29 cellular contexts compared by ENCODE assay signal in genomic region chr4:98903963-98904362, GRCh38.
"Had no signal": no experiment of that assay in that cellular context is flagged by ENCODE, and none has a peak within 500 bp of the region (broad histone marks: within the 10 kb centered on the region; RNA-seq: fewer than 3 reads in every experiment).

No MANE protein-coding gene starts in this region.

- H3K4me3 Mint-ChIP-seq: activated CD8-positive, alpha-beta T cell treated with anti-CD3 and anti-CD28 coated beads for 36 hours; activated naive CD8-positive, alpha-beta T cell treated with anti-CD3 and anti-CD28 coated beads, Interleukin-2, amount 10 ng/mL, durations not matched to agents 7 days and 5 days; brain; nephron; stimulated activated effector memory CD8-positive, alpha-beta T cell treated with anti-CD3 and anti-CD28 coated beads, Interleukin-12 subunit alpha, Interleukin-12 subunit beta, amount 100 ng/mL, for 72 hours; T-helper 17 cell had no signal

- H3K4me1 ChIP-seq: prostate gland had no signal

- H3K9me3 ChIP-seq: ascending aorta, colonic mucosa, gastroesophageal sphincter, neutrophil, prostate gland, sigmoid colon, stomach, thyroid gland, upper lobe of right lung had no signal

- DNase-seq: activated CD4-positive, alpha-beta T cell treated with anti-CD3 and anti-CD28 coated beads for 1 hour; activated CD4-positive, alpha-beta T cell treated with anti-CD3 and anti-CD28 coated beads, Interleukin-2, amount 50 U/mL, for 1 hour; activated CD8-positive, alpha-beta T cell treated with anti-CD3 and anti-CD28 coated beads for 36 hours; activated naive CD8-positive, alpha-beta T cell treated with anti-CD3 and anti-CD28 coated beads, Interleukin-2, amount 10 ng/mL, durations not matched to agents 7 days and 5 days; activated T-cell treated with anti-CD3 and anti-CD28 coated beads, Interleukin-2, amount 50 U/mL, for 48 hours; cerebellar nuclear complex; colonic mucosa; effector memory CD4-positive, alpha-beta T cell; erythroblast; left cardiac atrium; retina; sigmoid colon; small intestine; stimulated activated CD4-positive, alpha-beta T cell treated with anti-CD3 and anti-CD28 coated beads, Interleukin-4, amount 100 ng/mL, for 24 hours; stomach; T-helper 17 cell; T1000; thyroid gland; upper lobe of right lung had no signal

- H3K27me3 ChIP-seq: ascending aorta, cardiac muscle cell, colonic mucosa, gastroesophageal sphincter, hepatocyte, neutrophil, sigmoid colon, stomach, thyroid gland, upper lobe of right lung had no signal

- H3K4me2 ChIP-seq: hepatocyte had no signal

- H3K9me3 Mint-ChIP-seq: activated CD8-positive, alpha-beta T cell treated with anti-CD3 and anti-CD28 coated beads for 36 hours; activated T-helper 2 cell treated with anti-CD3 and anti-CD28 coated beads, Interferon-gamma antibody, Interleukin-2, Interleukin-4, amounts not matched to agents 10 μg/mL and 5 μg/mL and 100 μg/mL, durations not matched to agents 14 hours and 24 hours and 36 hours; nephron; stimulated activated effector memory CD8-positive, alpha-beta T cell treated with anti-CD3 and anti-CD28 coated beads, Interleukin-12 subunit alpha, Interleukin-12 subunit beta, amount 100 ng/mL, for 72 hours had no signal

- H2AFZ ChIP-seq: hepatocyte had no signal

- H3K36me3 ChIP-seq: prostate gland, thyroid gland had no signal

- H3K27ac ChIP-seq: ascending aorta, cardiac muscle cell, colonic mucosa, gastroesophageal sphincter, hepatocyte, neutrophil, prostate gland, sigmoid colon, stomach, thyroid gland, upper lobe of right lung had no signal

- H3K4me3 ChIP-seq: ascending aorta, cardiac muscle cell, colonic mucosa, gastroesophageal sphincter, hepatocyte, prostate gland, sigmoid colon, stomach, thyroid gland, upper lobe of right lung had no signal

- ATAC-seq: activated CD8-positive, alpha-beta T cell treated with anti-CD3 and anti-CD28 coated beads for 36 hours; gastroesophageal sphincter; left cardiac atrium; stimulated activated effector memory CD8-positive, alpha-beta T cell treated with anti-CD3 and anti-CD28 coated beads, Interleukin-12 subunit alpha, Interleukin-12 subunit beta, amount 100 ng/mL, for 72 hours; T-helper 17 cell; upper lobe of right lung had no signal

- H3K27me3 Mint-ChIP-seq: activated CD8-positive, alpha-beta T cell treated with anti-CD3 and anti-CD28 coated beads for 36 hours; activated naive CD8-positive, alpha-beta T cell treated with anti-CD3 and anti-CD28 coated beads, Interleukin-2, amount 10 ng/mL, durations not matched to agents 7 days and 5 days; brain; T-helper 17 cell had no signal
